ENCODE assay signal across 9 cellular contexts in the genomic region with DNA sequence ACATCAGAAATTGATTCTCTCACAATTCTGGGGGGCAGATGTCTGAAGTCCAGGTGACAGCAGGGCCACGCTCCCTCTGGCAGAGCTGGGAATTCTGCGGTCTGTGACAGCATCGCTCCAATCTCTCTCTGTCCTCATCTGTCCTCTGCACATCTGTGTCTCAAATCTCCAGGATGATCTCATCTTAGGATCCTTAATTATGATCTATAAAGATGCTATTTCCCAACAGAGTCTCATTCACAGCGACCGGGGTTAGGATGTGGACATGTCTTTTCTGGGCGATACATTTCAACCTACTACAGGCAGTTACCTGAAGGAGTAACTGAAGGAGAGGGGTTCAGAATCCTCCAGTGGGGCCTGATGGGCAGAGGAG. TPM values are rescaled to one million over a fixed set of nuclear protein-coding genes. Genes with fewer than 3 reads are reported as not detected.
DNase-seq lines count a peak whose midpoint lies in the region; ATAC-seq and TF ChIP-seq lines count a peak whose summit lies in the region.
"Had no signal": no experiment of that assay in that cellular context is flagged by ENCODE, and none has a peak within 500 bp of the region (broad histone marks: within the 10 kb centered on the region; RNA-seq: fewer than 3 reads in every experiment).

No MANE protein-coding gene starts in this region.

- peak; percentile 40 for DNase-seq in NCI-H2171 (lab: John Stamatoyannopoulos, UW)
- peak; percentile 39 for DNase-seq in epithelial cell of esophagus (ENCODE audit: low read depth)
- DNase-seq in prostate gland (ENCODE audit: low spot score): no peak
- no peak for DNase-seq in caudate nucleus (lab: John Stamatoyannopoulos, UW)
- no peak for DNase-seq in SKM-1 treated with dmso at 0.1 percent for 144 hours (lab: John Stamatoyannopoulos, UW; ENCODE audit: unreplicated experiment)
- no peak for DNase-seq in MV-4-11 (lab: John Stamatoyannopoulos, UW)
- DNase-seq: NCI-H2029 had no signal

- no peak for TF ChIP-seq POLR2A in prostate gland (IDR thresholded peaks at IDR 0.05)

- peaks cover 0 to 85% (median 0%) of the 10 kb centered on the region in 11 experiments; a peak in 8 of 22 replicates for H4K20me1 ChIP-seq in BLaER1 treated with 17β-estradiol and CSF1 and Interleukin-3, amounts not matched to agents 10 nM and 100 nM

- peaks cover 0 to 39% (median 21%) of the 10 kb centered on the region in 11 experiments; a peak in 18 of 22 replicates for H3K9me3 ChIP-seq in BLaER1 treated with 17β-estradiol and CSF1 and Interleukin-3, amounts not matched to agents 10 nM and 100 nM (replicated peaks in 1 of 11)
- H3K9me3 ChIP-seq in prostate gland: no peaks in the 10 kb centered on the region

- no peak for ATAC-seq in GM19455 (IDR thresholded peaks at IDR 0.05; ENCODE audit: unreplicated experiment)

- TF ChIP-seq CTCF in epithelial cell of esophagus (IDR thresholded peaks at IDR 0.05; ENCODE audit: insufficient read depth, low read depth, low read length, missing control alignments): no peak
- no peak for TF ChIP-seq CTCF in prostate gland (IDR thresholded peaks at IDR 0.05)

- WGBS in prostate gland: 88% methylated on average over 6 of the region's 6 CpGs

- no peaks in the 10 kb centered on the region for H3K27me3 ChIP-seq in BLaER1 treated with 17β-estradiol and CSF1 and Interleukin-3, amounts not matched to agents 10 nM and 100 nM
- H3K27me3 ChIP-seq in prostate gland (replicated peaks; ENCODE audit: insufficient read depth): no peaks in the 10 kb centered on the region

- H3K4me3 ChIP-seq in BLaER1 treated with 17β-estradiol and CSF1 and Interleukin-3, amounts not matched to agents 10 nM and 100 nM: no peak overlapping the region
- no peak overlapping the region for H3K4me3 ChIP-seq in epithelial cell of esophagus (ENCODE audit: low read length)
- no peak overlapping the region for H3K4me3 ChIP-seq in prostate gland

- no peak overlapping the region for H3K9ac ChIP-seq in BLaER1 treated with 17β-estradiol and CSF1 and Interleukin-3, amounts not matched to agents 10 nM and 100 nM

- peak overlapping the region in 2 of 11 experiments; percentile 10 to 27; a peak in 1 of 22 replicates for H3K27ac ChIP-seq in BLaER1 treated with 17β-estradiol and CSF1 and Interleukin-3, amounts not matched to agents 10 nM and 100 nM
- H3K27ac ChIP-seq in prostate gland (peak overlapping the region; percentile 69 to 70), caudate nucleus (ENCODE audit: low read depth, low read length) (no peak overlapping the region)

- intact Hi-C loops in prostate gland (cut with DNase I): no loop called here

- H3K4me1 ChIP-seq in BLaER1 treated with 17β-estradiol and CSF1 and Interleukin-3, amounts not matched to agents 10 nM and 100 nM: peaks cover 12 to 44% (median 26%) of the 10 kb centered on the region in 10 experiments
- H3K4me1 ChIP-seq in prostate gland (replicated peaks): no peaks in the 10 kb centered on the region

- H3K4me2 ChIP-seq in BLaER1 treated with 17β-estradiol and CSF1 and Interleukin-3, amounts not matched to agents 10 nM and 100 nM: peak overlapping the region in 6 of 11 experiments; percentile 0 to 57 (median 28); a peak in 8 of 22 replicates

- peaks cover 0 to 70% (median 16%) of the 10 kb centered on the region in 11 experiments; a peak in 13 of 22 replicates for H3K36me3 ChIP-seq in BLaER1 treated with 17β-estradiol and CSF1 and Interleukin-3, amounts not matched to agents 10 nM and 100 nM
- no peaks in the 10 kb centered on the region for H3K36me3 ChIP-seq in prostate gland

RNA-seq across cellular contexts. Expression of gene ANKRD33B, which starts 31.4 kb away (rescaled TPM):
- 1 to 10 TPM; 4.1 to 7.4 TPM for total RNA-seq in prostate gland

Comparison
In these comparisons a context has a peak if more than half of its experiments do, and no peak if none do; other contexts are left out.
1. DNase-seq: peak in NCI-H2171 (single experiment) and epithelial cell of esophagus (single experiment); none in prostate gland (single experiment), caudate nucleus (0 of 61), SKM-1 treated with dmso at 0.1 percent for 144 hours (single experiment) and MV-4-11 (single experiment).